ENCODE assay signal across 8 cellular contexts in genomic region chr7:120951826-120952225, GRCh38. TPM values are rescaled to one million over a fixed set of nuclear protein-coding genes. Genes with fewer than 3 reads are reported as not detected.
DNase-seq lines count a peak whose midpoint lies in the region; ATAC-seq and TF ChIP-seq lines count a peak whose summit lies in the region.

No MANE protein-coding gene starts in this region.

- peaks cover 10 to 38% (median 29%) of the 10 kb centered on the region in 3 experiments; a peak in 6 of 7 replicates for H3K36me3 Mint-ChIP-seq in H9 (ENCODE audit: insufficient read depth in 1 of 3, low read depth in 3 of 3)
- H3K36me3 Mint-ChIP-seq in activated T-helper 17 cell treated with anti-CD3 and anti-CD28 coated beads, Interleukin-2, amount 50 U/mL, for 72 hours (ENCODE audit: low read depth): peaks cover 65% of the 10 kb centered on the region
- H3K36me3 Mint-ChIP-seq in memory B cell: peaks cover 11% of the 10 kb centered on the region

- H3K18ac ChIP-seq in H9 (ENCODE audit: insufficient read length, low read depth, low read length): no peak overlapping the region

- peaks cover 4% of the 10 kb centered on the region for H3K23me2 ChIP-seq in H9 (ENCODE audit: insufficient read length, low read depth, low read length, poor library complexity, severe bottlenecking)

- no peak overlapping the region for H3K14ac ChIP-seq in H9 (ENCODE audit: insufficient read depth, low read length)

- H2BK5ac ChIP-seq in H9 (ENCODE audit: insufficient read length, low read length): no peak overlapping the region

- no peak for ATAC-seq in activated T-helper 17 cell treated with anti-CD3 and anti-CD28 coated beads, Interleukin-2, amount 50 U/mL, for 72 hours (replicated peaks)
- ATAC-seq in memory B cell (ENCODE audit: low read depth) (no peak), HG03571 (IDR thresholded peaks at IDR 0.05; ENCODE audit: unreplicated experiment) (no peak)

- H4K20me1 ChIP-seq in H9 (ENCODE audit: control insufficient read depth, insufficient read depth, insufficient read length): no peaks in the 10 kb centered on the region

- H3K27ac ChIP-seq in 22Rv1: peak overlapping the region; percentile 92
- H3K27ac ChIP-seq in H9 (ENCODE audit: insufficient read length, low read depth, low read length): no peak overlapping the region

- peak overlapping the region; percentile 81 to 87; a peak in 4 of 5 replicates for H3K4me3 Mint-ChIP-seq in H9
- H3K4me3 Mint-ChIP-seq in activated T-helper 17 cell treated with anti-CD3 and anti-CD28 coated beads, Interleukin-2, amount 50 U/mL, for 72 hours: peak overlapping the region; percentile 98
- peak overlapping the region; percentile 97 for H3K4me3 Mint-ChIP-seq in memory B cell

- no peak overlapping the region for H2BK20ac ChIP-seq in H9 (ENCODE audit: low read depth, low read length, poor library complexity, severe bottlenecking)

- H2BK120ac ChIP-seq in H9 (ENCODE audit: low read depth, low read length, poor library complexity, severe bottlenecking): no peak overlapping the region

- H2AFZ ChIP-seq in H9 (ENCODE audit: low read length): no peak overlapping the region

- TF ChIP-seq CTCF in 22Rv1 (IDR thresholded peaks at IDR 0.05) (no peak), H9 (conservative IDR thresholded peaks at IDR 0.05) (no peak)

- DNase-seq in H9: no peak
- no peak for DNase-seq in memory B cell (ENCODE audit: low spot score in 2 of 2)
- no peak for DNase-seq in NCI-H187 (lab: John Stamatoyannopoulos, UW)
- DNase-seq in EL: no peak
- DNase-seq in HuH-7 (ENCODE audit: low spot score): no peak

- H3K79me1 ChIP-seq in H9 (ENCODE audit: insufficient read depth, low read depth, low read length, poor library complexity, severe bottlenecking): peaks cover 3% of the 10 kb centered on the region

- H3K9me3 Mint-ChIP-seq in H9 (no peaks in the 10 kb centered on the region), memory B cell (no peaks in the 10 kb centered on the region)
- H3K9me3 Mint-ChIP-seq in activated T-helper 17 cell treated with anti-CD3 and anti-CD28 coated beads, Interleukin-2, amount 50 U/mL, for 72 hours: no peaks in the 10 kb centered on the region

- H3K56ac ChIP-seq in H9 (ENCODE audit: insufficient read length, low read depth, low read length): no peak overlapping the region

- no peak overlapping the region for H3T11ph ChIP-seq in H9 (ENCODE audit: low read length)

- no peak overlapping the region for H2AK5ac ChIP-seq in H9 (ENCODE audit: insufficient read length, low read length)

- 0 out of 2 replicates have a peak, but pooled peaks cover 2% of the 10 kb centered on the region for H3K79me2 ChIP-seq in H9 (ENCODE audit: insufficient read depth, low read length)

- H3K4ac ChIP-seq in H9 (ENCODE audit: low read depth, low read length): no peak overlapping the region

- H3K9me3 ChIP-seq in H9 (ENCODE audit: control insufficient read depth, low read depth, low read length): no peaks in the 10 kb centered on the region

- no peaks in the 10 kb centered on the region; the same call in 1 of the 2 replicates for H3K4me1 ChIP-seq in H9 (ENCODE audit: insufficient read depth, low read length)

- no CpG with 5 or more reads among the region's 2 CpGs for WGBS in H9 (ENCODE audit: extremely low coverage, insufficient read length, low lambda C conversion rate)

- H3K23ac ChIP-seq in H9 (ENCODE audit: insufficient read length, low read depth, low read length): no peak overlapping the region

- H3K27me3 Mint-ChIP-seq in H9 (ENCODE audit: low read depth): no peaks in the 10 kb centered on the region
- peaks cover 7% of the 10 kb centered on the region for H3K27me3 Mint-ChIP-seq in activated T-helper 17 cell treated with anti-CD3 and anti-CD28 coated beads, Interleukin-2, amount 50 U/mL, for 72 hours
- peaks cover 3% of the 10 kb centered on the region for H3K27me3 Mint-ChIP-seq in memory B cell

- H4K91ac ChIP-seq in H9 (ENCODE audit: insufficient read length, low read depth, low read length): no peak overlapping the region

- no peak overlapping the region for H2BK15ac ChIP-seq in H9 (ENCODE audit: low read depth, low read length)

- H3K4me2 ChIP-seq in H9 (ENCODE audit: insufficient read depth, insufficient read length, low read length): peak overlapping the region; percentile 83

- peaks cover 12% of the 10 kb centered on the region in 2 experiments for H3K4me1 Mint-ChIP-seq in H9
- H3K4me1 Mint-ChIP-seq in activated T-helper 17 cell treated with anti-CD3 and anti-CD28 coated beads, Interleukin-2, amount 50 U/mL, for 72 hours: peaks cover 16% of the 10 kb centered on the region
- peaks cover 14% of the 10 kb centered on the region for H3K4me1 Mint-ChIP-seq in memory B cell

- H4K8ac ChIP-seq in H9 (replicated peaks; ENCODE audit: insufficient read length, low read depth, low read length): no peak overlapping the region

- no peaks in the 10 kb centered on the region for H3K27me3 ChIP-seq in H9 (ENCODE audit: insufficient read depth, low read length)

- no peak overlapping the region for H4K5ac ChIP-seq in H9 (ENCODE audit: insufficient read length, low read depth, low read length)

- H3K27ac Mint-ChIP-seq in H9 (no peak overlapping the region), memory B cell (peak overlapping the region; percentile 99)
- peak overlapping the region; percentile 98 for H3K27ac Mint-ChIP-seq in activated T-helper 17 cell treated with anti-CD3 and anti-CD28 coated beads, Interleukin-2, amount 50 U/mL, for 72 hours

- H2BK12ac ChIP-seq in H9 (ENCODE audit: insufficient read length, low read depth, low read length): no peak overlapping the region

- no peak overlapping the region for H3K9ac ChIP-seq in H9 (ENCODE audit: extremely low read depth, insufficient read length, low read length)

RNA-seq across cellular contexts. Expression of gene ING3, which starts 1.2 kb away (rescaled TPM):
- 22.7 and 23.1 TPM in 2 replicates for total RNA-seq in H9 (2021)
- total RNA-seq in activated T-helper 17 cell treated with anti-CD3 and anti-CD28 coated beads, Interleukin-2, amount 50 U/mL, for 72 hours: 10 to 100 TPM; 21.9 to 29.9 TPM

RNA-seq across cellular contexts. Expression of gene CPED1, which starts 36.7 kb away (rescaled TPM):
- 0.13 and 0.15 TPM in 2 replicates for total RNA-seq in H9 (2021)
- not detected for total RNA-seq in activated T-helper 17 cell treated with anti-CD3 and anti-CD28 coated beads, Interleukin-2, amount 50 U/mL, for 72 hours

Comparison
In these comparisons a context has a peak if more than half of its experiments do, and no peak if none do; other contexts are left out.
1. H3K27ac Mint-ChIP-seq: peak in activated T-helper 17 cell treated with anti-CD3 and anti-CD28 coated beads, Interleukin-2, amount 50 U/mL, for 72 hours (single experiment) and memory B cell (single experiment); none in H9 (0 of 3).
2. Peak in every context shown above with its lines, with median percentiles within 50 percentile points of each other: H3K4me3 Mint-ChIP-seq.